In genomic region chr7:151930695-151931094, GRCh38 we compare ENCODE assay signal across 24 cellular contexts. TPM values are rescaled to one million over a fixed set of nuclear protein-coding genes. Genes with fewer than 3 reads are reported as not detected.
A peak's percentile ranks its signal among the peaks of the same experiment; 100 is the strongest.
DNase-seq lines count a peak whose midpoint lies in the region; TF ChIP-seq lines count a peak whose summit lies in the region.
"Had no signal": no experiment of that assay in that cellular context is flagged by ENCODE, and none has a peak within 500 bp of the region (broad histone marks: within the 10 kb centered on the region; RNA-seq: fewer than 3 reads in every experiment).

No MANE protein-coding gene starts in this region.

- peak overlapping the region; percentile 17 for H3K27ac Mint-ChIP-seq in dendritic cell treated with granulocyte-macrophage colony-stimulating factor and Interleukin-4, amounts not matched to agents 40 ng/mL and 50 ng/mL, for 4 days
- H3K27ac Mint-ChIP-seq in type B pancreatic cell = peak overlapping the region; percentile 46
- H3K27ac Mint-ChIP-seq: B cell had no signal

- intact Hi-C loops in dendritic cell treated with granulocyte-macrophage colony-stimulating factor and Interleukin-4, amounts not matched to agents 40 ng/mL and 50 ng/mL, for 4 days (cut with micrococcal nuclease) = loop anchor here (5.0 to 10.0 kb wide), 2 partner anchors 94 to 138 kb away; partner anchors contain the start of gene GALNT11

- DNase-seq in NCI-H748 (lab: John Stamatoyannopoulos, UW; ENCODE audit: unreplicated experiment) (peak; percentile 11), NCI-H748 treated with DMSO at 0.1 percent for 48 hours (lab: John Stamatoyannopoulos, UW) (no peak), NCI-H69 (lab: John Stamatoyannopoulos, UW) (peak; percentile 23), type B pancreatic cell (ENCODE audit: extremely low spot score, unreplicated experiment) (no peak), occipital lobe (lab: John Stamatoyannopoulos, UW) (no peak)
- no peak for DNase-seq in activated CD8-positive, alpha-beta memory T cell treated with anti-CD3 and anti-CD28 coated beads, Interleukin-2, amount 50 U/mL, for 48 hours
- DNase-seq: CD4-positive, CD25-positive, alpha-beta regulatory T cell; COR-L47; DMS 273 treated with DMSO at 0.1 percent for 48 hours; DND-41; GM23248; KG1; MV-4-11; NCI-H187 treated with DMSO at 0.1 percent for 48 hours; NCI-H2171; NCI-H446 treated with DMSO at 0.1 percent for 48 hours; NCI-H774; SHP77 had no signal

- H3K27me3 Mint-ChIP-seq in dendritic cell treated with granulocyte-macrophage colony-stimulating factor and Interleukin-4, amounts not matched to agents 40 ng/mL and 50 ng/mL, for 4 days = no peaks in the 10 kb centered on the region
- H3K27me3 Mint-ChIP-seq in type B pancreatic cell = peaks cover 9% of the 10 kb centered on the region

- no peak overlapping the region for H3K4me3 Mint-ChIP-seq in dendritic cell treated with granulocyte-macrophage colony-stimulating factor and Interleukin-4, amounts not matched to agents 40 ng/mL and 50 ng/mL, for 4 days
- no peak overlapping the region for H3K4me3 Mint-ChIP-seq in type B pancreatic cell
- H3K4me3 Mint-ChIP-seq: B cell; CD4-positive, CD25-positive, alpha-beta regulatory T cell had no signal

- H3K9me3 Mint-ChIP-seq in dendritic cell treated with granulocyte-macrophage colony-stimulating factor and Interleukin-4, amounts not matched to agents 40 ng/mL and 50 ng/mL, for 4 days = no peaks in the 10 kb centered on the region
- H3K9me3 Mint-ChIP-seq in type B pancreatic cell = peaks cover under 1% of the 10 kb centered on the region
- H3K9me3 Mint-ChIP-seq: CD4-positive, CD25-positive, alpha-beta regulatory T cell had no signal

- H3K4me1 Mint-ChIP-seq in dendritic cell treated with granulocyte-macrophage colony-stimulating factor and Interleukin-4, amounts not matched to agents 40 ng/mL and 50 ng/mL, for 4 days (ENCODE audit: low read depth) = peaks cover 55% of the 10 kb centered on the region
- peaks cover 13% of the 10 kb centered on the region for H3K4me1 Mint-ChIP-seq in type B pancreatic cell (ENCODE audit: unreplicated experiment)

- no peak for TF ChIP-seq CTCF in type B pancreatic cell (conservative IDR thresholded peaks at IDR 0.05)

- H3K36me3 Mint-ChIP-seq in dendritic cell treated with granulocyte-macrophage colony-stimulating factor and Interleukin-4, amounts not matched to agents 40 ng/mL and 50 ng/mL, for 4 days (ENCODE audit: low read depth) = no peaks in the 10 kb centered on the region
- H3K36me3 Mint-ChIP-seq in type B pancreatic cell = no peaks in the 10 kb centered on the region
- H3K36me3 Mint-ChIP-seq: CD4-positive, CD25-positive, alpha-beta regulatory T cell had no signal

RNA-seq across cellular contexts. Expression of gene GALNTL5, which starts 25.6 kb away (rescaled TPM):
- total RNA-seq in type B pancreatic cell (ENCODE audit: low replicate concordance) (not detected in 2 replicates), occipital lobe (not detected)
- total RNA-seq: A172; B cell; CD4-positive, CD25-positive, alpha-beta regulatory T cell; G401; GM23248; HepG2; RPMI7951 had no signal

RNA-seq across cellular contexts. Expression of gene PRKAG2, which starts 53.8 kb away (rescaled TPM):
- total RNA-seq in type B pancreatic cell (ENCODE audit: low replicate concordance) = 17.9 and 23.9 TPM in 2 replicates
- 32.9 TPM for total RNA-seq in occipital lobe

Comparison
In these comparisons a context has a peak if more than half of its experiments do, and no peak if none do; other contexts are left out.
1. DNase-seq: peak in NCI-H748 (single experiment) and NCI-H69 (single experiment); none in NCI-H748 treated with DMSO at 0.1 percent for 48 hours (single experiment), type B pancreatic cell (single experiment), activated CD8-positive, alpha-beta memory T cell treated with anti-CD3 and anti-CD28 coated beads, Interleukin-2, amount 50 U/mL, for 48 hours (single experiment) and occipital lobe (single experiment).